In genomic region chr12:25063873-25064598, GRCh38 we compare ENCODE assay signal across 26 cellular contexts.
DNase-seq lines count a peak whose midpoint lies in the region; ATAC-seq, FAIRE-seq and TF ChIP-seq lines count a peak whose summit lies in the region.
"Had no signal": no experiment of that assay in that cellular context is flagged by ENCODE, and none has a peak within 500 bp of the region (broad histone marks: within the 10 kb centered on the region; RNA-seq: fewer than 3 reads in every experiment).

No MANE protein-coding gene starts in this region.

- H3K4me3 Mint-ChIP-seq in WTC11 (no peak overlapping the region), type B pancreatic cell (no peak overlapping the region)
- H3K4me3 Mint-ChIP-seq: activated CD4-positive, alpha-beta memory T cell treated with anti-CD3 and anti-CD28 coated beads, Interleukin-2, amount 10 ng/mL, durations not matched to agents 7 days and 5 days; activated T-cell treated with anti-CD3 and anti-CD28 coated beads, Interleukin-2, amount 50 U/mL, for 4 hours; CD4-positive, alpha-beta memory T cell; neural crest cell had no signal

- FAIRE-seq in GM12891 (lab: Jason Lieb, UNC) (peak; percentile 59), small intestine (lab: Jason Lieb, UNC) (no peak)
- FAIRE-seq: colon, K562 had no signal

- peaks cover 28% of the 10 kb centered on the region for H3K4me1 Mint-ChIP-seq in WTC11
- no peaks in the 10 kb centered on the region for H3K4me1 Mint-ChIP-seq in type B pancreatic cell (ENCODE audit: unreplicated experiment)
- H3K4me1 Mint-ChIP-seq: neural crest cell had no signal

- POLR2A ChIA-PET in WTC11 (lab: Charles Lee), result no interaction called here

- H3K27me3 ChIP-seq in iPS-20b (ENCODE audit: insufficient read depth, low read length), result no peaks in the 10 kb centered on the region
- no peaks in the 10 kb centered on the region for H3K27me3 ChIP-seq in small intestine (ENCODE audit: control insufficient read depth in 2 of 2, insufficient read depth in 2 of 2, low read length in 2 of 2)
- H3K27me3 ChIP-seq: brain microvascular endothelial cell, left lung, tibial nerve had no signal

- DNase-seq in GM12891 (ENCODE audit: insufficient read length, low spot score), result no peak
- DNase-seq in WTC11 (ENCODE audit: low spot score), result peak; percentile 26
- DNase-seq in globus pallidus (ENCODE audit: low spot score), result no peak
- no peak for DNase-seq in small intestine
- DNase-seq in type B pancreatic cell (ENCODE audit: extremely low spot score, unreplicated experiment), result no peak
- DNase-seq: activated CD4-positive, alpha-beta memory T cell treated with anti-CD3 and anti-CD28 coated beads, Interleukin-2, amount 10 ng/mL, durations not matched to agents 7 days and 5 days; activated T-cell treated with anti-CD3 and anti-CD28 coated beads, Interleukin-2, amount 50 U/mL, for 4 hours; brain microvascular endothelial cell; CD4-positive, alpha-beta memory T cell; DMS153; GDM1; head of caudate nucleus; left lung; MV-4-11; NCI-H1694; NCI-H2171 treated with DMSO at 0.1 percent for 48 hours; stimulated activated CD4-positive, alpha-beta T cell treated with anti-CD3 and anti-CD28 coated beads, Interleukin-1b, Interleukin-23, amount 100 ng/mL, for 48 hours; stimulated activated naive CD8-positive, alpha-beta T cell treated with anti-CD3 and anti-CD28 coated beads, Interleukin-15, Interleukin-2, amounts not matched to agents 100 U/mL and 50 U/mL, for 24 hours; WERI-Rb-1 had no signal

- no peaks in the 10 kb centered on the region for H3K27me3 Mint-ChIP-seq in WTC11 (ENCODE audit: low read depth)
- no peaks in the 10 kb centered on the region for H3K27me3 Mint-ChIP-seq in type B pancreatic cell
- H3K27me3 Mint-ChIP-seq: activated CD4-positive, alpha-beta memory T cell treated with anti-CD3 and anti-CD28 coated beads, Interleukin-2, amount 10 ng/mL, durations not matched to agents 7 days and 5 days; CD4-positive, alpha-beta memory T cell; progenitor cell of endocrine pancreas had no signal

- H3K9me3 Mint-ChIP-seq in WTC11 (peaks cover 5% of the 10 kb centered on the region; the same call in 1 of the 2 replicates), type B pancreatic cell (no peaks in the 10 kb centered on the region)
- H3K9me3 Mint-ChIP-seq: activated CD4-positive, alpha-beta memory T cell treated with anti-CD3 and anti-CD28 coated beads, Interleukin-2, amount 10 ng/mL, durations not matched to agents 7 days and 5 days; activated T-cell treated with anti-CD3 and anti-CD28 coated beads, Interleukin-2, amount 50 U/mL, for 4 hours; CD4-positive, alpha-beta memory T cell; neural crest cell had no signal

- 53 to 64% (median 61%) methylated on average over 5 of the region's 5 CpGs for WGBS in small intestine, 3 donors

- no peaks in the 10 kb centered on the region for H3K36me3 Mint-ChIP-seq in WTC11
- no peaks in the 10 kb centered on the region for H3K36me3 Mint-ChIP-seq in type B pancreatic cell

- no peaks in the 10 kb centered on the region for H3K9me3 ChIP-seq in iPS-20b (ENCODE audit: insufficient read depth, low read depth, low read length)
- H3K9me3 ChIP-seq in small intestine (ENCODE audit: control insufficient read depth, low read depth), result no peaks in the 10 kb centered on the region
- H3K9me3 ChIP-seq: left lung, tibial nerve had no signal

- H3K4me3 ChIP-seq in iPS-20b (ENCODE audit: low read length) (peak overlapping the region; percentile 10; the same call in 1 of the 2 replicates), small intestine (ENCODE audit: low read depth in 1 of 2, low read length in 2 of 2) (no peak overlapping the region)
- H3K4me3 ChIP-seq: K562, left lung, tibial nerve had no signal

- peak; percentile 44 for ATAC-seq in GM21717 (IDR thresholded peaks at IDR 0.05; ENCODE audit: unreplicated experiment)
- ATAC-seq in WTC11, result no peak
- ATAC-seq: activated T-cell treated with anti-CD3 and anti-CD28 coated beads, Interleukin-2, amount 50 U/mL, for 4 hours; K562; left lung; stimulated activated naive CD8-positive, alpha-beta T cell treated with anti-CD3 and anti-CD28 coated beads, Interleukin-15, Interleukin-2, amounts not matched to agents 100 U/mL and 50 U/mL, for 24 hours had no signal

- H3K36me3 ChIP-seq in iPS-20b (ENCODE audit: insufficient read depth, low read depth, low read length), result no peaks in the 10 kb centered on the region
- H3K36me3 ChIP-seq in small intestine (ENCODE audit: control insufficient read depth in 2 of 2, insufficient read depth in 2 of 2, low read length in 2 of 2), result no peaks in the 10 kb centered on the region
- H3K36me3 ChIP-seq: brain microvascular endothelial cell, tibial nerve, WERI-Rb-1 had no signal

- H3K4me1 ChIP-seq in iPS-20b (ENCODE audit: insufficient read depth, low read length) (peaks cover 15% of the 10 kb centered on the region), small intestine (ENCODE audit: control insufficient read depth in 2 of 2, insufficient read depth in 1 of 2, low read depth in 1 of 2, low read length in 1 of 2) (no peaks in the 10 kb centered on the region)
- H3K4me1 ChIP-seq: tibial nerve had no signal

- CTCF ChIA-PET in WTC11 (lab: Charles Lee), result no interaction called here

- H3K27ac Mint-ChIP-seq in WTC11 (peak overlapping the region; percentile 75), type B pancreatic cell (no peak overlapping the region)
- H3K27ac Mint-ChIP-seq: activated CD4-positive, alpha-beta memory T cell treated with anti-CD3 and anti-CD28 coated beads, Interleukin-2, amount 10 ng/mL, durations not matched to agents 7 days and 5 days; progenitor cell of endocrine pancreas had no signal

- TF ChIP-seq POLR2A in GM12891 (IDR thresholded peaks at IDR 0.05; ENCODE audit: low read depth, low read length), result no peak

- H3K9ac ChIP-seq in iPS-20b (ENCODE audit: low read depth, low read length), result no peak overlapping the region

- TF ChIP-seq CTCF in WTC11 (IDR thresholded peaks at IDR 0.05) (no peak), type B pancreatic cell (conservative IDR thresholded peaks at IDR 0.05) (no peak)

- H3K27ac ChIP-seq in iPS-20b (ENCODE audit: low read length) (no peak overlapping the region), small intestine (ENCODE audit: low read depth in 1 of 2, low read length in 1 of 2) (no peak overlapping the region)
- H3K27ac ChIP-seq: brain microvascular endothelial cell, left lung, tibial nerve, WERI-Rb-1 had no signal

TF ChIP-seq in GM12891, 5 proteins besides CTCF, POLR2A, EP300 and RAD21:
- no peak for TF ChIP-seq POU2F2 (IDR thresholded peaks at IDR 0.05; ENCODE audit: low read depth, low read length)
- TF ChIP-seq PAX5 (IDR thresholded peaks at IDR 0.05; ENCODE audit: insufficient read depth, low read length, severe bottlenecking), result no peak
- TF ChIP-seq TAF1 (IDR thresholded peaks at IDR 0.05; ENCODE audit: low read depth, low read length), result no peak
- TF ChIP-seq SPI1 (IDR thresholded peaks at IDR 0.05; ENCODE audit: low read depth, low read length), result no peak
- no peak for TF ChIP-seq POLR2AphosphoS5 (IDR thresholded peaks at IDR 0.05; ENCODE audit: low read depth, low read length)

TF ChIP-seq in WTC11, 78 proteins besides CTCF, POLR2A, EP300 and RAD21:
- no peak for TF ChIP-seq AR (CRISPR knock-in tag; IDR thresholded peaks at IDR 0.05)
- TF ChIP-seq ZNF423 (CRISPR knock-in tag; IDR thresholded peaks at IDR 0.05), result peak; percentile 82
